10 cellular contexts compared by ENCODE assay signal in genomic region chr10:91856637-91857036, GRCh38. TPM values are rescaled to one million over a fixed set of nuclear protein-coding genes. Genes with fewer than 3 reads are reported as not detected.
DNase-seq lines count a peak whose midpoint lies in the region; ATAC-seq, FAIRE-seq and TF ChIP-seq lines count a peak whose summit lies in the region.
"Had no signal": no experiment of that assay in that cellular context is flagged by ENCODE, and none has a peak within 500 bp of the region (broad histone marks: within the 10 kb centered on the region; RNA-seq: fewer than 3 reads in every experiment).

No MANE protein-coding gene starts in this region.

- H3K4me3 ChIP-seq in GM06990 (replicated peaks; ENCODE audit: low read depth, low read length), result no peak overlapping the region
- H3K4me3 ChIP-seq in KMS-11 (IDR thresholded peaks at IDR 0.05; ENCODE audit: insufficient read depth, low read depth, low read length), result no peak overlapping the region
- no peak overlapping the region for H3K4me3 ChIP-seq in bronchial epithelial cell (ENCODE audit: low read depth, low read length)
- H3K4me3 ChIP-seq in mesendoderm (ENCODE audit: low read length), result no peak overlapping the region
- H3K4me3 ChIP-seq: esophagus muscularis mucosa had no signal

- H3K79me1 ChIP-seq in mesendoderm (ENCODE audit: low read length), result no peaks in the 10 kb centered on the region

- TF ChIP-seq CTCF in GM06990 (IDR thresholded peaks at IDR 0.05; ENCODE audit: insufficient read depth, low read length, poor library complexity, severe bottlenecking) (peak; percentile 43), KMS-11 (conservative IDR thresholded peaks at IDR 0.05; ENCODE audit: low read depth, low read length) (peak; percentile 49), bronchial epithelial cell (IDR thresholded peaks at IDR 0.05; ENCODE audit: insufficient read depth, low read length, severe bottlenecking) (peak; percentile 44)

- WGBS in mesendoderm (ENCODE audit: extremely low coverage, insufficient coverage, low lambda C conversion rate), result 100% methylated on average over 2 of the region's 6 CpGs

- no peak overlapping the region for H3K56ac ChIP-seq in mesendoderm (ENCODE audit: low read length)

- H3K4me1 ChIP-seq in KMS-11 (ENCODE audit: low read depth, poor library complexity, severe bottlenecking), result peaks cover 14% of the 10 kb centered on the region
- H3K4me1 ChIP-seq in mesendoderm (ENCODE audit: control insufficient read depth, low read depth, low read length), result no peaks in the 10 kb centered on the region
- H3K4me1 ChIP-seq: esophagus muscularis mucosa had no signal

- no peak overlapping the region for H2BK120ac ChIP-seq in mesendoderm (ENCODE audit: low read depth, low read length)

- H3K18ac ChIP-seq in mesendoderm (ENCODE audit: low read length), result no peak overlapping the region

- DNase-seq in GM06990 (ENCODE audit: extremely low read depth, insufficient read length), result no peak
- peak; percentile 15 for DNase-seq in bronchial epithelial cell (ENCODE audit: low read depth)
- peak; percentile 38 for DNase-seq in mesendoderm
- DNase-seq in NCI-H1417 treated with DMSO at 0.1 percent for 48 hours (lab: John Stamatoyannopoulos, UW), result no peak
- DNase-seq in NCI-H2107 treated with DMSO at 0.1 percent for 48 hours (lab: John Stamatoyannopoulos, UW; ENCODE audit: unreplicated experiment), result no peak
- DNase-seq: activated naive CD4-positive, alpha-beta T cell treated with anti-CD3 and anti-CD28 coated beads, Interleukin-2, amount 10 ng/mL, durations not matched to agents 7 days and 5 days; NCI-H748 treated with DMSO at 0.1 percent for 48 hours had no signal

- no peak overlapping the region for H2BK15ac ChIP-seq in mesendoderm (replicated peaks; ENCODE audit: low read depth)

- H3K36me3 ChIP-seq in GM06990 (ENCODE audit: control insufficient read depth, insufficient read depth, low read length), result no peaks in the 10 kb centered on the region; the same call in 1 of the 2 replicates
- H3K36me3 ChIP-seq in KMS-11 (ENCODE audit: insufficient read depth), result no peaks in the 10 kb centered on the region
- peaks cover 5% of the 10 kb centered on the region for H3K36me3 ChIP-seq in bronchial epithelial cell (ENCODE audit: control insufficient read depth, insufficient read depth, low read length)
- no peaks in the 10 kb centered on the region for H3K36me3 ChIP-seq in mesendoderm (ENCODE audit: control insufficient read depth, insufficient read depth, low read length)

- H3K23ac ChIP-seq in mesendoderm (ENCODE audit: low read length), result no peak overlapping the region

- H3K9ac ChIP-seq in KMS-11 (no peak overlapping the region), mesendoderm (ENCODE audit: low read length) (no peak overlapping the region)

- H3K79me2 ChIP-seq in KMS-11 (ENCODE audit: insufficient read depth, low read depth), result no peaks in the 10 kb centered on the region
- no peaks in the 10 kb centered on the region for H3K79me2 ChIP-seq in mesendoderm (ENCODE audit: control insufficient read depth, insufficient read depth, low read length)

- no peak overlapping the region for H2AFZ ChIP-seq in KMS-11 (ENCODE audit: low read depth)

- H4K5ac ChIP-seq in mesendoderm (ENCODE audit: low read length), result no peak overlapping the region

- H2AK5ac ChIP-seq in mesendoderm (ENCODE audit: low read length), result no peak overlapping the region

- no peaks in the 10 kb centered on the region for H4K20me1 ChIP-seq in KMS-11 (ENCODE audit: insufficient read depth)

- no peak for ATAC-seq in GM21423 (IDR thresholded peaks at IDR 0.05; ENCODE audit: unreplicated experiment)

- no peaks in the 10 kb centered on the region for H3K27me3 ChIP-seq in GM06990 (replicated peaks; ENCODE audit: control insufficient read depth, insufficient read depth, low read length)
- no peaks in the 10 kb centered on the region for H3K27me3 ChIP-seq in KMS-11 (ENCODE audit: insufficient read depth, low read depth)
- no peaks in the 10 kb centered on the region for H3K27me3 ChIP-seq in bronchial epithelial cell (ENCODE audit: control insufficient read depth, insufficient read depth, low read length)
- no peaks in the 10 kb centered on the region for H3K27me3 ChIP-seq in mesendoderm (ENCODE audit: insufficient read depth, low read length, poor library complexity)
- H3K27me3 ChIP-seq: esophagus muscularis mucosa had no signal

- H3K4me2 ChIP-seq in KMS-11 (no peak overlapping the region), mesendoderm (ENCODE audit: low read length) (no peak overlapping the region)

- H3K4ac ChIP-seq in mesendoderm (ENCODE audit: low read depth, low read length), result no peak overlapping the region

- no peak overlapping the region for H4K8ac ChIP-seq in mesendoderm (ENCODE audit: low read depth, low read length)

- H2BK5ac ChIP-seq in mesendoderm (ENCODE audit: low read length), result no peak overlapping the region

- no peak for FAIRE-seq in bronchial epithelial cell (lab: Jason Lieb, UNC)

- H3K27ac ChIP-seq in KMS-11, result no peak overlapping the region
- no peak overlapping the region for H3K27ac ChIP-seq in mesendoderm (ENCODE audit: low read depth, low read length)
- H3K27ac ChIP-seq: esophagus muscularis mucosa had no signal

RNA-seq across cellular contexts. Expression of gene FGFBP3, which starts 52.6 kb away (rescaled TPM):
- total RNA-seq in bronchial epithelial cell, result 0.26 and 0.38 TPM in 2 replicates
- 13.7 TPM for polyA plus RNA-seq in mesendoderm (2013, experiment 1 of 2)
- 14.5 TPM for polyA plus RNA-seq in mesendoderm (2013, experiment 2 of 2)

RNA-seq across cellular contexts. Expression of gene TNKS2, which starts 58.4 kb away (rescaled TPM):
- total RNA-seq in bronchial epithelial cell, result 48.2 and 56.5 TPM in 2 replicates
- 28.4 TPM for polyA plus RNA-seq in mesendoderm (2013, experiment 1 of 2)
- 28.9 TPM for polyA plus RNA-seq in mesendoderm (2013, experiment 2 of 2)

Comparison
In these comparisons a context has a peak if more than half of its experiments do, and no peak if none do; other contexts are left out.
1. DNase-seq: peak in bronchial epithelial cell (single experiment) and mesendoderm (single experiment); none in GM06990 (single experiment), NCI-H1417 treated with DMSO at 0.1 percent for 48 hours (single experiment) and NCI-H2107 treated with DMSO at 0.1 percent for 48 hours (single experiment).
2. Peak in every context shown above with its lines, with median percentiles within 50 percentile points of each other: CTCF ChIP-seq.